ENCODE assay signal across 13 cellular contexts in the genomic region with DNA sequence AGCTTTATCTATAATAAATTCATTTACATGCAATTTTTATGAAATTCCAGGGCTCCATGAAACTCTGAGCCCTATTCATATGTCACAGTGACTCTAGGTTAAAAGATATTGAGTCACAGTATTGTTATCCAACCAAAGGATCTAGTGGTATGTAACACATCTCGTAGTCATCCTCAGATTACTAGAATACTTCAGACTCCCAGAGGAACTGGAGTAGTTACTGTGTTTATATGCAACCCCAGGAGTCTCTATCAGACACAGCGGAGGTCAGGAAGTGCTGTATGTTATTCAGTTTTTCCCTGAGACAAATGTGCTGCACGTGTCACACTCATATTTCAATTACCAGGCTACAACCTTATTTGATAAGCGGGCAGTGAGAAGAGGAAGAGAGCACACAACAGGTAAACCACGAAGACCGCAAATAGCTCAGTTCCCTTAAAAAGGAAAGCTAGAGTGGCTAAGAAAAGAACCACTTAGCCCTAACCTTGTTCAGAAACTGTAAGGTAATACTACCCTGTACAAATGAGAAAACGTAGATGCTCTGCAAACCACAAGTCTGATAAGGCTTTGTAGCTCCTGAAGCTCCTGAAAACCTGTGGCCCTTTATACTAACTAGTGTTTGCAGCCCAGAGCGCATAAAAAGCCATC.
DNase-seq lines count a peak whose midpoint lies in the region; ATAC-seq and TF ChIP-seq lines count a peak whose summit lies in the region.
"Had no signal": no experiment of that assay in that cellular context is flagged by ENCODE, and none has a peak within 500 bp of the region (broad histone marks: within the 10 kb centered on the region; RNA-seq: fewer than 3 reads in every experiment).

No MANE protein-coding gene starts in this region.

- no peak for TF ChIP-seq EP300 in suprapubic skin (IDR thresholded peaks at IDR 0.05)

- H3K9me3 ChIP-seq in suprapubic skin, result no peaks in the 10 kb centered on the region
- H3K9me3 ChIP-seq: esophagus squamous epithelium had no signal

- no peaks in the 10 kb centered on the region for H3K4me1 ChIP-seq in suprapubic skin
- H3K4me1 ChIP-seq: esophagus squamous epithelium had no signal

- peak; percentile 90 for ATAC-seq in GM19467 (IDR thresholded peaks at IDR 0.05; ENCODE audit: unreplicated experiment)
- peak; percentile 51 for ATAC-seq in HG02938 (IDR thresholded peaks at IDR 0.05; ENCODE audit: unreplicated experiment)
- ATAC-seq: Right ventricle myocardium inferior; stimulated activated naive CD8-positive, alpha-beta T cell treated with anti-CD3 and anti-CD28 coated beads, Interleukin-15, Interleukin-2, amounts not matched to agents 100 U/mL and 50 U/mL, for 24 hours had no signal

- peak; percentile 77 for DNase-seq in HT1080 (ENCODE audit: low read depth)
- DNase-seq in stromal cell of bone marrow (ENCODE audit: low read depth), result peak; percentile 13
- DNase-seq in stimulated activated CD4-positive, alpha-beta T cell treated with anti-CD3 and anti-CD28 coated beads, Interleukin-1b, Interleukin-23, amount 100 ng/mL, for 48 hours, result no peak
- no peak for DNase-seq in suprapubic skin (ENCODE audit: low spot score in 2 of 2)
- DNase-seq in NCI-H1105 treated with DMSO at 0.1 percent for 48 hours (lab: John Stamatoyannopoulos, UW), result no peak
- DNase-seq: caudate nucleus; esophagus squamous epithelium; NCI-H2081; stimulated activated naive CD8-positive, alpha-beta T cell treated with anti-CD3 and anti-CD28 coated beads, Interleukin-15, Interleukin-2, amounts not matched to agents 100 U/mL and 50 U/mL, for 24 hours; WERI-Rb-1 had no signal

- no peak for TF ChIP-seq CTCF in suprapubic skin (IDR thresholded peaks at IDR 0.05)

- H3K27me3 ChIP-seq in suprapubic skin, result no peaks in the 10 kb centered on the region
- H3K27me3 ChIP-seq: esophagus squamous epithelium had no signal

- no peak for TF ChIP-seq POLR2A in suprapubic skin (IDR thresholded peaks at IDR 0.05)

- no peak overlapping the region for H3K27ac ChIP-seq in suprapubic skin
- H3K27ac ChIP-seq: esophagus squamous epithelium, WERI-Rb-1 had no signal

- no peaks in the 10 kb centered on the region for H3K36me3 ChIP-seq in suprapubic skin
- H3K36me3 ChIP-seq: esophagus squamous epithelium, WERI-Rb-1 had no signal

- no peak overlapping the region for H3K4me3 ChIP-seq in suprapubic skin
- H3K4me3 ChIP-seq: esophagus squamous epithelium had no signal

- 61% methylated on average over 8 of the region's 8 CpGs for WGBS in suprapubic skin

Comparison
In these comparisons a context has a peak if more than half of its experiments do, and no peak if none do; other contexts are left out.
1. DNase-seq: peak in HT1080 (single experiment) and stromal cell of bone marrow (single experiment); none in stimulated activated CD4-positive, alpha-beta T cell treated with anti-CD3 and anti-CD28 coated beads, Interleukin-1b, Interleukin-23, amount 100 ng/mL, for 48 hours (single experiment), suprapubic skin (0 of 2) and NCI-H1105 treated with DMSO at 0.1 percent for 48 hours (single experiment).